Comparison of ENCODE assay signal across 1 cellular context in the genomic region with DNA sequence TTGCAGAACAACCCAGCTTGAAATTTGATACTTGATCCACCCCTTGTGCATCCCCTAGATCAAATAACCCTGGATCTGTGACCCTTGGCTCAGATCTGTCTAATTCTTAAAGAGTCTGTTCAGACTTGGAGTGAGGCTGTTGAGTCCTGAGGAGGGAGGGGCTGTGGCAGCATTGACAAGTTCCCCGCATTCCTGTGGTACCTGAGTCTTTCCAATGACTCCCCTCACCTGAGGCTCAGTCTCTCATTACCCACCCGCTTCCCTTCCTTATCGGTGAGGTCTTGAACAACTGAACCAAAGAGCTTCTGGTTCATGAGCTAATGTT.
TF ChIP-seq lines count a peak whose summit lies in the region.

No MANE protein-coding gene starts in this region.

TF ChIP-seq in WTC11, 78 proteins besides CTCF, POLR2A, EP300 and RAD21 (continued from another document):
- TF ChIP-seq, protein P1, sequence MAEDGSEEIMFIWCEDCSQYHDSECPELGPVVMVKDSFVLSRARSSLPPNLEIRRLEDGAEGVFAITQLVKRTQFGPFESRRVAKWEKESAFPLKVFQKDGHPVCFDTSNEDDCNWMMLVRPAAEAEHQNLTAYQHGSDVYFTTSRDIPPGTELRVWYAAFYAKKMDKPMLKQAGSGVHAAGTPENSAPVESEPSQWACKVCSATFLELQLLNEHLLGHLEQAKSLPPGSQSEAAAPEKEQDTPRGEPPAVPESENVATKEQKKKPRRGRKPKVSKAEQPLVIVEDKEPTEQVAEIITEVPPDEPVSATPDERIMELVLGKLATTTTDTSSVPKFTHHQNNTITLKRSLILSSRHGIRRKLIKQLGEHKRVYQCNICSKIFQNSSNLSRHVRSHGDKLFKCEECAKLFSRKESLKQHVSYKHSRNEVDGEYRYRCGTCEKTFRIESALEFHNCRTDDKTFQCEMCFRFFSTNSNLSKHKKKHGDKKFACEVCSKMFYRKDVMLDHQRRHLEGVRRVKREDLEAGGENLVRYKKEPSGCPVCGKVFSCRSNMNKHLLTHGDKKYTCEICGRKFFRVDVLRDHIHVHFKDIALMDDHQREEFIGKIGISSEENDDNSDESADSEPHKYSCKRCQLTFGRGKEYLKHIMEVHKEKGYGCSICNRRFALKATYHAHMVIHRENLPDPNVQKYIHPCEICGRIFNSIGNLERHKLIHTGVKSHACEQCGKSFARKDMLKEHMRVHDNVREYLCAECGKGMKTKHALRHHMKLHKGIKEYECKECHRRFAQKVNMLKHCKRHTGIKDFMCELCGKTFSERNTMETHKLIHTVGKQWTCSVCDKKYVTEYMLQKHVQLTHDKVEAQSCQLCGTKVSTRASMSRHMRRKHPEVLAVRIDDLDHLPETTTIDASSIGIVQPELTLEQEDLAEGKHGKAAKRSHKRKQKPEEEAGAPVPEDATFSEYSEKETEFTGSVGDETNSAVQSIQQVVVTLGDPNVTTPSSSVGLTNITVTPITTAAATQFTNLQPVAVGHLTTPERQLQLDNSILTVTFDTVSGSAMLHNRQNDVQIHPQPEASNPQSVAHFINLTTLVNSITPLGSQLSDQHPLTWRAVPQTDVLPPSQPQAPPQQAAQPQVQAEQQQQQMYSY (CRISPR knock-in tag; IDR thresholded peaks at IDR 0.05) = no peak
- TF ChIP-seq, protein P2, sequence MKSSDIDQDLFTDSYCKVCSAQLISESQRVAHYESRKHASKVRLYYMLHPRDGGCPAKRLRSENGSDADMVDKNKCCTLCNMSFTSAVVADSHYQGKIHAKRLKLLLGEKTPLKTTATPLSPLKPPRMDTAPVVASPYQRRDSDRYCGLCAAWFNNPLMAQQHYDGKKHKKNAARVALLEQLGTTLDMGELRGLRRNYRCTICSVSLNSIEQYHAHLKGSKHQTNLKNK (CRISPR knock-in tag; IDR thresholded peaks at IDR 0.05) = no peak
- TF ChIP-seq, protein P3, sequence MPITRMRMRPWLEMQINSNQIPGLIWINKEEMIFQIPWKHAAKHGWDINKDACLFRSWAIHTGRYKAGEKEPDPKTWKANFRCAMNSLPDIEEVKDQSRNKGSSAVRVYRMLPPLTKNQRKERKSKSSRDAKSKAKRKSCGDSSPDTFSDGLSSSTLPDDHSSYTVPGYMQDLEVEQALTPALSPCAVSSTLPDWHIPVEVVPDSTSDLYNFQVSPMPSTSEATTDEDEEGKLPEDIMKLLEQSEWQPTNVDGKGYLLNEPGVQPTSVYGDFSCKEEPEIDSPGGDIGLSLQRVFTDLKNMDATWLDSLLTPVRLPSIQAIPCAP (CRISPR knock-in tag; IDR thresholded peaks at IDR 0.05) = no peak
- TF ChIP-seq ETV6 (CRISPR knock-in tag; IDR thresholded peaks at IDR 0.05) (no peak), SMAD3 (CRISPR knock-in tag; IDR thresholded peaks at IDR 0.05; ENCODE audit: borderline replicate concordance) (no peak)
